In genomic region chr14:103113303-103113702, GRCh38 we compare ENCODE assay signal across 17 cellular contexts. TPM values are rescaled to one million over a fixed set of nuclear protein-coding genes. Genes with fewer than 3 reads are reported as not detected.
DNase-seq lines count a peak whose midpoint lies in the region; ATAC-seq and TF ChIP-seq lines count a peak whose summit lies in the region.
"Had no signal": no experiment of that assay in that cellular context is flagged by ENCODE, and none has a peak within 500 bp of the region (broad histone marks: within the 10 kb centered on the region; RNA-seq: fewer than 3 reads in every experiment).

No MANE protein-coding gene starts in this region.

- H3K27ac ChIP-seq in HEK293 (ENCODE audit: extremely low read depth, low read depth, low read length) (no peak overlapping the region), RWPE1 (peak overlapping the region; percentile 62; the same call in 1 of the 2 replicates), A673 (ENCODE audit: low read depth, low read length, poor library complexity, severe bottlenecking) (no peak overlapping the region)
- H3K27ac ChIP-seq: SJSA1 had no signal

- no peaks in the 10 kb centered on the region for H3K9me3 ChIP-seq in HEK293 (ENCODE audit: control insufficient read depth, insufficient read depth, low read depth, low read length)
- H3K9me3 ChIP-seq in A673 (ENCODE audit: low read depth, low read length, poor library complexity, severe bottlenecking), result no peaks in the 10 kb centered on the region
- H3K9me3 ChIP-seq: SJSA1 had no signal

- H3K4me1 ChIP-seq in HEK293 (ENCODE audit: control insufficient read depth, insufficient read depth, low read length) (no peaks in the 10 kb centered on the region; the same call in 1 of the 2 replicates), A673 (ENCODE audit: insufficient read depth, low read length, poor library complexity, severe bottlenecking) (peaks cover 3% of the 10 kb centered on the region)

- POLR2A ChIA-PET in HEK293 (lab: Yijun Ruan, JAX) (no interaction called here), RWPE1 (lab: Yijun Ruan, JAX; ENCODE audit: low non-redundant PET) (no interaction called here), HEK293T (lab: Yijun Ruan, JAX) (no interaction called here), A673 (lab: Charles Lee; ENCODE audit: low non-redundant PET) (no interaction called here)

- DNase-seq in RWPE1 (ENCODE audit: low spot score) (no peak), left lobe of liver (ENCODE audit: low spot score) (no peak), HEK293T (ENCODE audit: extremely low spot score) (no peak), DMS 273 treated with DMSO at 0.1 percent for 48 hours (lab: John Stamatoyannopoulos, UW) (no peak), A673 (ENCODE audit: low spot score) (no peak), cerebellar cortex (ENCODE audit: low spot score) (no peak)
- DNase-seq: GOT3; KG1; NCI-H1092 treated with DMSO at 0.1 percent for 48 hours; NCI-H1436 treated with DMSO at 0.1 percent for 48 hours; NCI-H1930; NCI-H345; NK-92 treated with Interleukin-12 subunit alpha and Interleukin-12 subunit beta, amount 100 ng/mL, for 24 hours; T-helper 1 cell had no signal

- TF ChIP-seq CTCF in HEK293 (tag by site-specific recombination; IDR thresholded peaks at IDR 0.05) (no peak), RWPE1 (conservative IDR thresholded peaks at IDR 0.05; ENCODE audit: low read depth) (no peak), A673 (conservative IDR thresholded peaks at IDR 0.05; ENCODE audit: low read depth, low read length) (no peak)

- no peaks in the 10 kb centered on the region for H3K27me3 ChIP-seq in A673 (replicated peaks; ENCODE audit: insufficient read depth, low read depth, low read length, poor library complexity)
- H3K27me3 ChIP-seq: SJSA1 had no signal

- H3K4me3 ChIP-seq in HEK293 (ENCODE audit: low read depth, low read length) (no peak overlapping the region), A673 (ENCODE audit: low read depth, low read length, poor library complexity, severe bottlenecking) (no peak overlapping the region)
- H3K4me3 ChIP-seq: SJSA1 had no signal

- peak; percentile 0 for ATAC-seq in left lobe of liver
- ATAC-seq: Right ventricle myocardium inferior had no signal

- intact Hi-C loops in A673 (cut with micrococcal nuclease; ENCODE audit: unreplicated experiment), result no loop called here

- CTCF ChIA-PET in HEK293 (lab: Yijun Ruan, JAX) (no interaction called here), RWPE1 (lab: Yijun Ruan, JAX) (interaction anchor here (0.6 to 1.3 kb wide), 2 partner anchors 8 kb away, joined by 3 to 5 read pairs; no protein-coding TSS in a partner anchor), HEK293T (lab: Yijun Ruan, JAX) (interaction anchor here (0.9 kb wide), 1 partner anchor 9 kb away, joined by 4 read pairs; no protein-coding TSS in a partner anchor), A673 (lab: Charles Lee) (no interaction called here)

- H3K36me3 ChIP-seq in HEK293 (ENCODE audit: control insufficient read depth in 2 of 2, insufficient read depth in 1 of 2, low read length in 2 of 2), result no peaks in the 10 kb centered on the region
- no peaks in the 10 kb centered on the region for H3K36me3 ChIP-seq in A673 (ENCODE audit: insufficient read depth, low read length, poor library complexity, severe bottlenecking)
- H3K36me3 ChIP-seq: SJSA1 had no signal

- BruUV-seq in A673 (replicated peaks; lab: Mats Ljungman, UMichigan), result no TSS peak

TF ChIP-seq in HEK293, 187 proteins besides CTCF, POLR2A, EP300 and RAD21 (continues in another document):
- no peak for TF ChIP-seq ZNF549 (tag by site-specific recombination; IDR thresholded peaks at IDR 0.05)
- no peak for TF ChIP-seq ZNF18 (tag by site-specific recombination; IDR thresholded peaks at IDR 0.05)
- TF ChIP-seq ZNF664 (tag by site-specific recombination; IDR thresholded peaks at IDR 0.05), result no peak
- peak; percentile 21; the same call in 1 of the 2 replicates for TF ChIP-seq ZBTB10 (tag by site-specific recombination; IDR thresholded peaks at IDR 0.05)
- 0 out of 2 replicates have a peak, but pooled peaks have one; percentile 23 for TF ChIP-seq ZBTB48 (tag by site-specific recombination; IDR thresholded peaks at IDR 0.05)
- 0 out of 2 replicates have a peak, but pooled peaks have one; percentile 36 for TF ChIP-seq ZFP69B (tag by site-specific recombination; IDR thresholded peaks at IDR 0.05)
- TF ChIP-seq ZNF266 (tag by site-specific recombination; IDR thresholded peaks at IDR 0.05; ENCODE audit: low read depth), result no peak
- no peak for TF ChIP-seq ZNF416 (tag by site-specific recombination; IDR thresholded peaks at IDR 0.05)

TF ChIP-seq in HEK293T, 16 proteins besides CTCF, POLR2A, EP300 and RAD21:
- TF ChIP-seq SUZ12 (IDR thresholded peaks at IDR 0.05) (no peak), PKNOX1 (IDR thresholded peaks at IDR 0.05) (no peak), TARDBP (IDR thresholded peaks at IDR 0.05) (no peak), ZNF384 (IDR thresholded peaks at IDR 0.05) (no peak), ARNT (IDR thresholded peaks at IDR 0.05) (no peak), FOXK2 (IDR thresholded peaks at IDR 0.05) (no peak), FOXA1 (IDR thresholded peaks at IDR 0.05) (no peak), HDGF (IDR thresholded peaks at IDR 0.05; ENCODE audit: borderline replicate concordance) (no peak), NFRKB (IDR thresholded peaks at IDR 0.05) (no peak), BHLHE40 (IDR thresholded peaks at IDR 0.05; ENCODE audit: borderline replicate concordance) (no peak), SP1 (IDR thresholded peaks at IDR 0.05) (no peak), FOXM1 (IDR thresholded peaks at IDR 0.05; ENCODE audit: borderline replicate concordance) (no peak), L3MBTL2 (conservative IDR thresholded peaks at IDR 0.05) (no peak), ELF4 (IDR thresholded peaks at IDR 0.05) (no peak), CTBP1 (IDR thresholded peaks at IDR 0.05; ENCODE audit: borderline replicate concordance) (no peak), LEF1 (IDR thresholded peaks at IDR 0.05; ENCODE audit: borderline replicate concordance) (no peak)

RNA-seq across cellular contexts. Expression of gene TNFAIP2, which starts 10.0 kb away (rescaled TPM):
- total RNA-seq in left lobe of liver, result 27.9 TPM
- 5.5 and 7.0 TPM in 2 replicates for total RNA-seq in A673 (2021)

RNA-seq across cellular contexts. Expression of gene EXOC3L4, which starts 18.8 kb away (rescaled TPM):
- total RNA-seq in left lobe of liver, result 81.5 TPM
- not detected in 2 replicates for total RNA-seq in A673 (2021)

RNA-seq across cellular contexts. Expression of gene LBHD2, which starts 29.3 kb away (rescaled TPM):
- not detected for total RNA-seq in left lobe of liver
- 0.99 and 2.3 TPM in 2 replicates for total RNA-seq in A673 (2021)
- total RNA-seq: Right ventricle myocardium inferior had no signal

RNA-seq across cellular contexts. Expression of gene CDC42BPB, which starts 56.0 kb away (rescaled TPM):
- total RNA-seq in left lobe of liver (45.0 TPM), A673 (2021) (103 and 106 TPM in 2 replicates)

Comparison
In these comparisons a context has a peak if more than half of its experiments do, and no peak if none do; other contexts are left out.
1. RNA of gene EXOC3L4, which starts 18.8 kb away (total RNA-seq): 81.5 TPM in left lobe of liver (single experiment); not detected in A673; every median in the first group is over 10 times any median in the second.
2. CTCF ChIA-PET loops: an anchor here in RWPE1 (0.6 to 1.3 kb wide) and HEK293T (0.9 kb wide); none called in HEK293 and A673.